12 cellular contexts compared by ENCODE assay signal in genomic region chr3:77825045-77825827, GRCh38.
DNase-seq lines count a peak whose midpoint lies in the region; ATAC-seq and TF ChIP-seq lines count a peak whose summit lies in the region.
"Had no signal": no experiment of that assay in that cellular context is flagged by ENCODE, and none has a peak within 500 bp of the region (broad histone marks: within the 10 kb centered on the region; RNA-seq: fewer than 3 reads in every experiment).

No MANE protein-coding gene starts in this region.

- H3K4me3 Mint-ChIP-seq in naive thymus-derived CD4-positive, alpha-beta T cell = no peak overlapping the region
- H3K4me3 Mint-ChIP-seq: activated CD4-positive, alpha-beta memory T cell treated with anti-CD3 and anti-CD28 coated beads for 36 hours had no signal

- no peak overlapping the region for H3K27ac Mint-ChIP-seq in naive thymus-derived CD4-positive, alpha-beta T cell
- H3K27ac Mint-ChIP-seq: activated CD4-positive, alpha-beta memory T cell treated with anti-CD3 and anti-CD28 coated beads for 36 hours had no signal

- CTCF ChIA-PET in naive thymus-derived CD4-positive, alpha-beta T cell (lab: Charles Lee) = no interaction called here

- ATAC-seq in naive thymus-derived CD4-positive, alpha-beta T cell = no peak
- no peak for ATAC-seq in HG03039 (IDR thresholded peaks at IDR 0.05; ENCODE audit: unreplicated experiment)

- TF ChIP-seq CTCF in breast epithelium (IDR thresholded peaks at IDR 0.05) = no peak

- peak overlapping the region; percentile 57 to 60 for H3K27ac ChIP-seq in breast epithelium
- H3K27ac ChIP-seq in naive thymus-derived CD4-positive, alpha-beta T cell (ENCODE audit: low read depth, low read length) = no peak overlapping the region
- H3K27ac ChIP-seq: BLaER1 treated with 17β-estradiol and CSF1 and Interleukin-3, amounts not matched to agents 10 nM and 100 nM; KMS-11 had no signal

- no peaks in the 10 kb centered on the region for H3K36me3 Mint-ChIP-seq in naive thymus-derived CD4-positive, alpha-beta T cell
- H3K36me3 Mint-ChIP-seq: activated CD4-positive, alpha-beta memory T cell treated with anti-CD3 and anti-CD28 coated beads for 36 hours had no signal

- H3K4me1 ChIP-seq in breast epithelium = no peaks in the 10 kb centered on the region
- no peaks in the 10 kb centered on the region for H3K4me1 ChIP-seq in naive thymus-derived CD4-positive, alpha-beta T cell (ENCODE audit: control insufficient read depth in 2 of 2, insufficient read depth in 2 of 2, low read length in 2 of 2)
- H3K4me1 ChIP-seq: BLaER1 treated with 17β-estradiol and CSF1 and Interleukin-3, amounts not matched to agents 10 nM and 100 nM had no signal

- no peaks in the 10 kb centered on the region for H3K36me3 ChIP-seq in breast epithelium
- no peaks in the 10 kb centered on the region for H3K36me3 ChIP-seq in naive thymus-derived CD4-positive, alpha-beta T cell (ENCODE audit: control insufficient read depth in 2 of 3, insufficient read depth in 3 of 3, low read length in 3 of 3)
- H3K36me3 ChIP-seq: BLaER1 treated with 17β-estradiol and CSF1 and Interleukin-3, amounts not matched to agents 10 nM and 100 nM had no signal

- POLR2A ChIA-PET in naive thymus-derived CD4-positive, alpha-beta T cell (lab: Charles Lee) = no interaction called here

- H3K27me3 Mint-ChIP-seq in naive thymus-derived CD4-positive, alpha-beta T cell = no peaks in the 10 kb centered on the region
- H3K27me3 Mint-ChIP-seq: activated CD4-positive, alpha-beta memory T cell treated with anti-CD3 and anti-CD28 coated beads for 36 hours had no signal

- H3K4me3 ChIP-seq in breast epithelium = no peak overlapping the region
- H3K4me3 ChIP-seq in naive thymus-derived CD4-positive, alpha-beta T cell (ENCODE audit: low read length) = no peak overlapping the region
- H3K4me3 ChIP-seq: BLaER1 treated with 17β-estradiol and CSF1 and Interleukin-3, amounts not matched to agents 10 nM and 100 nM had no signal

- intact Hi-C loops in breast epithelium (cut with DNase I; ENCODE audit: low total_unique reads) = no loop called here
- intact Hi-C loops in naive thymus-derived CD4-positive, alpha-beta T cell (cut with micrococcal nuclease) = no loop called here

- DNase-seq in ACHN (peak; percentile 92), HT-29 (ENCODE audit: low spot score) (peak; percentile 64), breast epithelium (ENCODE audit: low spot score in 2 of 2) (peak; percentile 54 to 61), kidney tubule cell (ENCODE audit: low spot score) (peak; percentile 98), mucosa of gallbladder (ENCODE audit: low spot score) (no peak), NCI-H524 (lab: John Stamatoyannopoulos, UW) (no peak)
- DNase-seq in naive thymus-derived CD4-positive, alpha-beta T cell = no peak
- DNase-seq: activated CD4-positive, alpha-beta memory T cell treated with anti-CD3 and anti-CD28 coated beads for 36 hours; cortex of kidney had no signal

- in situ Hi-C loops in ACHN (cut with HindIII; ENCODE audit: low pct_ligation_motif_present, low pct_unique_long_range_greater_than_20kb, low sequenced_read_pairs) = no loop called here

- H3K27me3 ChIP-seq in breast epithelium = no peaks in the 10 kb centered on the region
- H3K27me3 ChIP-seq in naive thymus-derived CD4-positive, alpha-beta T cell (ENCODE audit: control insufficient read depth in 2 of 2, insufficient read depth in 2 of 2, low read length in 2 of 2) = no peaks in the 10 kb centered on the region
- H3K27me3 ChIP-seq: BLaER1 treated with 17β-estradiol and CSF1 and Interleukin-3, amounts not matched to agents 10 nM and 100 nM had no signal

- peaks cover 0 to 8% of the 10 kb centered on the region in 2 donors for H3K9me3 ChIP-seq in breast epithelium
- H3K9me3 ChIP-seq in naive thymus-derived CD4-positive, alpha-beta T cell (ENCODE audit: control insufficient read depth in 2 of 3, low read length in 3 of 3) = no peaks in the 10 kb centered on the region

- TF ChIP-seq POLR2A in breast epithelium (IDR thresholded peaks at IDR 0.05) = no peak

- peaks cover 3 to 26% (median 9%) of the 10 kb centered on the region in 11 donors for H3K9me3 Mint-ChIP-seq in naive thymus-derived CD4-positive, alpha-beta T cell

- H3K4me1 Mint-ChIP-seq in naive thymus-derived CD4-positive, alpha-beta T cell = no peaks in the 10 kb centered on the region

Comparison
In these comparisons a context has a peak if more than half of its experiments do, and no peak if none do; other contexts are left out.
1. DNase-seq: peak in ACHN (single experiment), HT-29 (single experiment), breast epithelium (2 of 2) and kidney tubule cell (single experiment); none in mucosa of gallbladder (single experiment), naive thymus-derived CD4-positive, alpha-beta T cell (0 of 9) and NCI-H524 (0 of 2).